ENCODE assay signal across 30 cellular contexts in the genomic region with DNA sequence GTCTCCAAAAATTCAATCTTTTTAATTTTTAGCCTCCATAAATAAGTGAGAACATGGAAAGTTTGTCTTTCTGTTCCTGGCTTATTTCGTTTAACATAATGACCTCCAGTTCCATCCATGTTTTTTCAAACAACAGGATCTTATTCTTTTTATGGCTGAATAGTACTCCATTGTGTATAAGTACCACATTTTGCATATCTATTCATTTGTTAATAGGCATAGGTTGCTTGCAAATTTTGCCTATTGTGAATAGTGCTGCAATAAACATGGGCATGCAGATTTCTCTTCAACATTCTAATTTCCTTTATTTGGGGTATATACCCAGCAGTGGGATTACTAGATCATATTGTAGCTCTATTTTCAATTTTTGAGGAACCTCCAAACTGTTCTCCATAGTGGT. TPM values are rescaled to one million over a fixed set of nuclear protein-coding genes. Genes with fewer than 3 reads are reported as not detected.
"Had no signal": no experiment of that assay in that cellular context is flagged by ENCODE, and none has a peak within 500 bp of the region (broad histone marks: within the 10 kb centered on the region; RNA-seq: fewer than 3 reads in every experiment).

No MANE protein-coding gene starts in this region.

- H3K27me3 ChIP-seq: suprapubic skin, testis, thyroid gland, tibial nerve, transverse colon, upper lobe of left lung, upper lobe of right lung, uterus, vagina had no signal

- H3K4me1 ChIP-seq: stomach, suprapubic skin, testis, thyroid gland, tibial artery, tibial nerve, transverse colon, upper lobe of left lung, upper lobe of right lung, uterus, vagina had no signal

- H3K36me3 ChIP-seq: stomach, suprapubic skin, thoracic aorta, thyroid gland, tibial artery, tibial nerve, transverse colon, upper lobe of left lung, upper lobe of right lung, uterus, vagina had no signal

- ATAC-seq: stimulated activated effector memory CD8-positive, alpha-beta T cell treated with anti-CD3 and anti-CD28 coated beads, Interleukin-12 subunit alpha, Interleukin-12 subunit beta, amount 100 ng/mL, for 72 hours; stimulated activated memory B cell treated with anti-CD40 and anti-IgM and Interleukin-4, amounts not matched to agents 10 μg/mL and 1 μg/mL and 100 μg/mL, for 72 hours; stimulated activated naive B cell treated with anti-CD40 and anti-IgM and Interleukin-4, amounts not matched to agents 10 μg/mL and 1 μg/mL and 100 μg/mL, for 72 hours; stimulated activated naive CD8-positive, alpha-beta T cell treated with anti-CD3 and anti-CD28 coated beads, Interleukin-15, amount 100 ng/mL, for 72 hours; stimulated activated naive CD8-positive, alpha-beta T cell treated with anti-CD3 and anti-CD28 coated beads, Interleukin-15, Interleukin-2, amounts not matched to agents 100 U/mL and 50 U/mL, for 24 hours; upper lobe of right lung had no signal

- H3K4me3 ChIP-seq: stomach, suprapubic skin, testis, thoracic aorta, thyroid gland, tibial artery, tibial nerve, transverse colon, upper lobe of left lung, upper lobe of right lung, uterus, vagina had no signal

- H3K27ac ChIP-seq: stomach, suprapubic skin, testis, thoracic aorta, thyroid gland, tibial artery, tibial nerve, transverse colon, upper lobe of left lung, upper lobe of right lung, uterus, vagina had no signal

- H3K9me3 ChIP-seq: stomach, suprapubic skin, testis, thoracic aorta, thyroid gland, tibial artery, tibial nerve, transverse colon, upper lobe of left lung, upper lobe of right lung, uterus, vagina had no signal

- H3K4me1 Mint-ChIP-seq: stimulated activated effector memory CD8-positive, alpha-beta T cell treated with anti-CD3 and anti-CD28 coated beads, Interleukin-12 subunit alpha, Interleukin-12 subunit beta, amount 100 ng/mL, for 72 hours; stimulated activated memory B cell treated with anti-CD40 and anti-IgM and Interleukin-4, amounts not matched to agents 10 μg/mL and 1 μg/mL and 100 μg/mL, for 72 hours; stimulated activated naive B cell treated with anti-CD40 and anti-IgM and Interleukin-4, amounts not matched to agents 10 μg/mL and 1 μg/mL and 100 μg/mL, for 72 hours; stimulated activated naive CD8-positive, alpha-beta T cell treated with anti-CD3 and anti-CD28 coated beads, Interleukin-15, amount 100 ng/mL, for 72 hours had no signal

- DNase-seq: stimulated activated CD4-positive, alpha-beta T cell treated with anti-CD3 and anti-CD28 coated beads, Interleukin-2, amount 100 ng/mL, for 48 hours; stimulated activated CD4-positive, alpha-beta T cell treated with anti-CD3 and anti-CD28 coated beads, Interleukin-4, amount 100 ng/mL, for 1 hour; stimulated activated CD4-positive, alpha-beta T cell treated with anti-CD3 and anti-CD28 coated beads, Interleukin-4, amount 100 ng/mL, for 24 hours; stimulated activated CD4-positive, alpha-beta T cell treated with anti-CD3 and anti-CD28 coated beads, Interleukin-4, amount 100 ng/mL, for 4 hours; stimulated activated CD8-positive, alpha-beta memory T cell treated with anti-CD3 and anti-CD28 coated beads, Interleukin-4, amount 100 ng/mL, for 48 hours; stimulated activated naive B cell treated with anti-CD40 and anti-IgM and Interleukin-4, amounts not matched to agents 10 μg/mL and 1 μg/mL and 100 μg/mL, for 72 hours; stimulated activated naive CD4-positive, alpha-beta T cell; stimulated activated naive CD4-positive, alpha-beta T cell treated with Interleukin-2 at 50 U/mL for 16 hours; stimulated activated naive CD8-positive, alpha-beta T cell treated with anti-CD3 and anti-CD28 coated beads, Interleukin-15, amount 100 ng/mL, for 72 hours; stimulated activated naive CD8-positive, alpha-beta T cell treated with anti-CD3 and anti-CD28 coated beads, Interleukin-15, Interleukin-2, amounts not matched to agents 100 U/mL and 50 U/mL, for 24 hours; stomach; substantia nigra; testis; thyroid gland; tibial artery; transverse colon; trophoblast cell; upper lobe of left lung; upper lobe of right lung; uterus had no signal

- H3K27ac Mint-ChIP-seq: stimulated activated effector memory CD8-positive, alpha-beta T cell treated with anti-CD3 and anti-CD28 coated beads, Interleukin-12 subunit alpha, Interleukin-12 subunit beta, amount 100 ng/mL, for 72 hours; stimulated activated memory B cell treated with anti-CD40 and anti-IgM and Interleukin-4, amounts not matched to agents 10 μg/mL and 1 μg/mL and 100 μg/mL, for 72 hours; stimulated activated naive B cell treated with anti-CD40 and anti-IgM and Interleukin-4, amounts not matched to agents 10 μg/mL and 1 μg/mL and 100 μg/mL, for 72 hours; stimulated activated naive CD8-positive, alpha-beta T cell treated with anti-CD3 and anti-CD28 coated beads, Interleukin-15, amount 100 ng/mL, for 72 hours; stimulated activated naive CD8-positive, alpha-beta T cell treated with anti-CD3 and anti-CD28 coated beads, Interleukin-15, Interleukin-2, amounts not matched to agents 100 ng/mL and 50 ng/mL, for 24 hours; type B pancreatic cell had no signal

- H3K9me3 Mint-ChIP-seq: stimulated activated effector memory CD8-positive, alpha-beta T cell treated with anti-CD3 and anti-CD28 coated beads, Interleukin-12 subunit alpha, Interleukin-12 subunit beta, amount 100 ng/mL, for 72 hours; stimulated activated memory B cell treated with anti-CD40 and anti-IgM and Interleukin-4, amounts not matched to agents 10 μg/mL and 1 μg/mL and 100 μg/mL, for 72 hours; stimulated activated naive CD8-positive, alpha-beta T cell treated with anti-CD3 and anti-CD28 coated beads, Interleukin-15, amount 100 ng/mL, for 72 hours; stimulated activated naive CD8-positive, alpha-beta T cell treated with anti-CD3 and anti-CD28 coated beads, Interleukin-15, Interleukin-2, amounts not matched to agents 100 ng/mL and 50 ng/mL, for 24 hours; type B pancreatic cell had no signal

- H3K4me3 Mint-ChIP-seq: stimulated activated effector memory CD8-positive, alpha-beta T cell treated with anti-CD3 and anti-CD28 coated beads, Interleukin-12 subunit alpha, Interleukin-12 subunit beta, amount 100 ng/mL, for 72 hours; stimulated activated memory B cell treated with anti-CD40 and anti-IgM and Interleukin-4, amounts not matched to agents 10 μg/mL and 1 μg/mL and 100 μg/mL, for 72 hours; stimulated activated naive B cell treated with anti-CD40 and anti-IgM and Interleukin-4, amounts not matched to agents 10 μg/mL and 1 μg/mL and 100 μg/mL, for 72 hours; stimulated activated naive CD8-positive, alpha-beta T cell treated with anti-CD3 and anti-CD28 coated beads, Interleukin-15, amount 100 ng/mL, for 72 hours; stimulated activated naive CD8-positive, alpha-beta T cell treated with anti-CD3 and anti-CD28 coated beads, Interleukin-15, Interleukin-2, amounts not matched to agents 100 ng/mL and 50 ng/mL, for 24 hours; type B pancreatic cell had no signal

- H3K36me3 Mint-ChIP-seq: stimulated activated effector memory CD8-positive, alpha-beta T cell treated with anti-CD3 and anti-CD28 coated beads, Interleukin-12 subunit alpha, Interleukin-12 subunit beta, amount 100 ng/mL, for 72 hours; stimulated activated memory B cell treated with anti-CD40 and anti-IgM and Interleukin-4, amounts not matched to agents 10 μg/mL and 1 μg/mL and 100 μg/mL, for 72 hours; stimulated activated naive B cell treated with anti-CD40 and anti-IgM and Interleukin-4, amounts not matched to agents 10 μg/mL and 1 μg/mL and 100 μg/mL, for 72 hours; type B pancreatic cell had no signal

RNA-seq across cellular contexts. Expression of a gene that starts 16.1 kb away (rescaled TPM):
- total RNA-seq: subcutaneous adipose tissue, thoracic aorta, transverse colon, upper lobe of right lung, vagina had no signal

RNA-seq across cellular contexts. Expression of a gene that starts 24.3 kb away (rescaled TPM):
- total RNA-seq: subcutaneous adipose tissue, suprapubic skin, thoracic aorta, transverse colon, upper lobe of right lung, ureter, vagina had no signal
